21 cellular contexts compared by ENCODE assay signal in the genomic region with DNA sequence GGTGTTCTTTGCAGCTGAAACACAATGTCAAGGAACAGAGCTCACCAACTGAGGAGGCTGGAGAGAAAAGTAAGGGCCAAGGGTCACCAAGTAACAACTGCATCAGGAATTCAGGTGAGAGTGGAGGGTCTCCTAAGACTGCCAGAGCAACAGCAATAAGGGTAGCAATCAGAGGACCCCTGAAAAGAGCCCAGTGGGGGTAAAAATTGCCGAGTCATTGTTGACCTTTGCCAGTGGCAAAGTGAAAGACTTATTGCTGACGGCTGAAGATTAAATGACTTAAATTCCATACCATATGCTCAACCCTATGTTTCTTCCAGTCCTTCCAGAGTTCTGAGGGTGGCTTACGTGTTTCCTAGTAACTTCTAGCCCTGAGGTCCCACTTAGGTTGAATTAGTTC. TPM values are rescaled to one million over a fixed set of nuclear protein-coding genes. Genes with fewer than 3 reads are reported as not detected.
"Had no signal": no experiment of that assay in that cellular context is flagged by ENCODE, and none has a peak within 500 bp of the region (broad histone marks: within the 10 kb centered on the region; RNA-seq: fewer than 3 reads in every experiment).

No MANE protein-coding gene starts in this region.

- H3K27ac ChIP-seq: adrenal gland, ascending aorta, thyroid gland had no signal

- H3K9me3 Mint-ChIP-seq: memory B cell had no signal

- H3K27me3 Mint-ChIP-seq: activated T-cell treated with anti-CD3 and anti-CD28 coated beads, Interleukin-2, amount 50 U/mL, for 24 hours; activated T-helper 17 cell treated with anti-CD3 and anti-CD28 coated beads, Interleukin-2, amount 50 U/mL, for 72 hours; progenitor cell of endocrine pancreas had no signal

- DNase-seq: activated CD8-positive, alpha-beta memory T cell treated with anti-CD3 and anti-CD28 coated beads for 24 hours; activated CD8-positive, alpha-beta memory T cell treated with anti-CD3 and anti-CD28 coated beads, Interleukin-2, amount 50 U/mL, for 4 hours; activated T-cell treated with anti-CD3 and anti-CD28 coated beads, Interleukin-2, amount 50 U/mL, for 24 hours; adrenal gland; central memory CD4-positive, alpha-beta T cell; effector memory CD4-positive, alpha-beta T cell; head of caudate nucleus; hypothalamus; naive B cell; stimulated activated CD4-positive, alpha-beta T cell treated with anti-CD3 and anti-CD28 coated beads, Interleukin-4, amount 100 ng/mL, for 24 hours; stimulated activated naive CD8-positive, alpha-beta T cell treated with anti-CD3 and anti-CD28 coated beads, Interleukin-15, Interleukin-2, amounts not matched to agents 100 U/mL and 50 U/mL, for 24 hours; T-helper 1 cell; thyroid gland had no signal

- H3K27ac Mint-ChIP-seq: activated naive CD4-positive, alpha-beta T cell treated with anti-CD3 and anti-CD28 coated beads, Interleukin-2, amount 50 U/mL, for 72 hours; activated T-cell treated with anti-CD3 and anti-CD28 coated beads, Interleukin-2, amount 50 U/mL, for 24 hours; activated T-helper 17 cell treated with anti-CD3 and anti-CD28 coated beads, Interleukin-2, amount 50 U/mL, for 72 hours; memory B cell; progenitor cell of endocrine pancreas had no signal

- H3K27me3 ChIP-seq: adrenal gland, ascending aorta, thyroid gland had no signal

- H3K4me1 ChIP-seq: ascending aorta had no signal

- ATAC-seq: activated naive CD4-positive, alpha-beta T cell treated with anti-CD3 and anti-CD28 coated beads, Interleukin-2, amount 50 U/mL, for 72 hours; activated T-helper 17 cell treated with anti-CD3 and anti-CD28 coated beads, Interleukin-2, amount 50 U/mL, for 72 hours; esophagus mucosa; stimulated activated naive CD8-positive, alpha-beta T cell treated with anti-CD3 and anti-CD28 coated beads, Interleukin-15, Interleukin-2, amounts not matched to agents 100 U/mL and 50 U/mL, for 24 hours had no signal

- FAIRE-seq: frontal cortex, TTC549 had no signal

- H3K36me3 Mint-ChIP-seq: activated naive CD4-positive, alpha-beta T cell treated with anti-CD3 and anti-CD28 coated beads, Interleukin-2, amount 50 U/mL, for 72 hours; memory B cell had no signal

- H3K4me3 ChIP-seq: adrenal gland, ascending aorta, thyroid gland had no signal

- H3K4me3 Mint-ChIP-seq: activated T-cell treated with anti-CD3 and anti-CD28 coated beads, Interleukin-2, amount 50 U/mL, for 24 hours; activated T-helper 17 cell treated with anti-CD3 and anti-CD28 coated beads, Interleukin-2, amount 50 U/mL, for 72 hours; memory B cell; naive B cell had no signal

- H3K36me3 ChIP-seq: adrenal gland, ascending aorta, thyroid gland had no signal

- H3K9me3 ChIP-seq: adrenal gland, ascending aorta, thyroid gland had no signal

- H3K4me1 Mint-ChIP-seq: activated T-helper 17 cell treated with anti-CD3 and anti-CD28 coated beads, Interleukin-2, amount 50 U/mL, for 72 hours; memory B cell; naive B cell had no signal

RNA-seq across cellular contexts. Expression of gene ARHGAP42, which starts 51.9 kb away (rescaled TPM):
- total RNA-seq: activated T-helper 17 cell treated with anti-CD3 and anti-CD28 coated beads, Interleukin-2, amount 50 U/mL, for 72 hours had no signal
